ENCODE assay signal across 13 cellular contexts in genomic region chr9:4126184-4126865, GRCh38.
DNase-seq lines count a peak whose midpoint lies in the region; ATAC-seq, FAIRE-seq and TF ChIP-seq lines count a peak whose summit lies in the region.
"Had no signal": no experiment of that assay in that cellular context is flagged by ENCODE, and none has a peak within 500 bp of the region (broad histone marks: within the 10 kb centered on the region; RNA-seq: fewer than 3 reads in every experiment).

No MANE protein-coding gene starts in this region.

- peaks cover 1% of the 10 kb centered on the region for H3K36me3 ChIP-seq in fibroblast of lung (ENCODE audit: control insufficient read depth, insufficient read depth, low read length)
- no peaks in the 10 kb centered on the region for H3K36me3 ChIP-seq in pancreas

- H3K4me1 Mint-ChIP-seq in activated naive CD8-positive, alpha-beta T cell treated with anti-CD3 and anti-CD28 coated beads, Interleukin-2, amount 50 U/mL, for 24 hours: peaks cover 7% of the 10 kb centered on the region

- H3K36me3 Mint-ChIP-seq in activated naive CD8-positive, alpha-beta T cell treated with anti-CD3 and anti-CD28 coated beads, Interleukin-2, amount 50 U/mL, for 24 hours (ENCODE audit: low read depth): peaks cover 4% of the 10 kb centered on the region

- intact Hi-C loops in pancreas (cut with DNase I): no loop called here

- no peak overlapping the region for H3K9ac ChIP-seq in fibroblast of lung (ENCODE audit: insufficient read depth, low read length)

- H2AFZ ChIP-seq in fibroblast of lung (ENCODE audit: low read length): no peak overlapping the region

- H3K27me3 ChIP-seq in fibroblast of lung (ENCODE audit: control insufficient read depth, insufficient read depth, low read length) (no peaks in the 10 kb centered on the region), pancreas (no peaks in the 10 kb centered on the region)

- 45 to 52% methylated on average over 2 of the region's 2 CpGs for WGBS in pancreas, 2 donors

- H3K27ac ChIP-seq in fibroblast of lung (ENCODE audit: insufficient read depth, low read length) (peak overlapping the region; percentile 70), pancreas (peak overlapping the region in 2 of 4 donors; percentile 22 to 46)

- H3K4me3 ChIP-seq in fibroblast of lung (replicated peaks in 1 of 4; ENCODE audit: control extremely low read depth in 1 of 4, insufficient read depth in 1 of 4, low read depth in 3 of 4, low read length in 4 of 4) (no peak overlapping the region), pancreas (no peak overlapping the region)

- no peaks in the 10 kb centered on the region for H4K20me1 ChIP-seq in fibroblast of lung (ENCODE audit: control insufficient read depth, extremely low read depth, insufficient read depth, low read length)

- H3K27ac Mint-ChIP-seq in activated naive CD8-positive, alpha-beta T cell treated with anti-CD3 and anti-CD28 coated beads, Interleukin-2, amount 50 U/mL, for 24 hours: no peak overlapping the region
- H3K27ac Mint-ChIP-seq: dendritic cell treated with granulocyte-macrophage colony-stimulating factor and Interleukin-4, amounts not matched to agents 40 ng/mL and 50 ng/mL, for 4 days; nephron progenitor cell had no signal

- peak; percentile 88 for DNase-seq in ELR (ENCODE audit: low read depth)
- peak; percentile 81 for DNase-seq in RCC 7860 (ENCODE audit: low spot score)
- DNase-seq in fibroblast of lung (ENCODE audit: low read depth in 2 of 2): peak; percentile 63 to 91
- DNase-seq in pancreas: no peak
- DNase-seq in OCI-M2 (lab: John Stamatoyannopoulos, UW; ENCODE audit: unreplicated experiment): no peak
- no peak for DNase-seq in activated naive CD8-positive, alpha-beta T cell treated with anti-CD3 and anti-CD28 coated beads, Interleukin-2, amount 50 U/mL, for 24 hours
- DNase-seq in GDM1 (lab: John Stamatoyannopoulos, UW): no peak
- DNase-seq: DMS153; NCI-H2029; nephron progenitor cell; stimulated activated naive CD4-positive, alpha-beta T cell had no signal

- H3K9me3 ChIP-seq in fibroblast of lung (ENCODE audit: control insufficient read depth, insufficient read depth, low read depth, low read length) (no peaks in the 10 kb centered on the region), pancreas (no peaks in the 10 kb centered on the region)

- no peak for TF ChIP-seq CTCF in fibroblast of lung (conservative IDR thresholded peaks at IDR 0.05 in 1 of 2, IDR thresholded peaks at IDR 0.05 in 1 of 2; ENCODE audit: low read depth in 1 of 2, low read length in 2 of 2)
- no peak for TF ChIP-seq CTCF in pancreas (IDR thresholded peaks at IDR 0.05)

- H3K27me3 Mint-ChIP-seq in activated naive CD8-positive, alpha-beta T cell treated with anti-CD3 and anti-CD28 coated beads, Interleukin-2, amount 50 U/mL, for 24 hours: no peaks in the 10 kb centered on the region
- H3K27me3 Mint-ChIP-seq: dendritic cell treated with granulocyte-macrophage colony-stimulating factor and Interleukin-4, amounts not matched to agents 40 ng/mL and 50 ng/mL, for 4 days had no signal

- peak; percentile 94 for FAIRE-seq in RCC 7860 (lab: Jason Lieb, UNC)
- no peak for FAIRE-seq in pancreas (lab: Jason Lieb, UNC)

- no peaks in the 10 kb centered on the region for H3K79me2 ChIP-seq in fibroblast of lung (ENCODE audit: control insufficient read depth, insufficient read depth, low read length)

- ATAC-seq in pancreas (peak in 3 of 4 donors; percentile 55 to 89 (median 82)), GM21529 (IDR thresholded peaks at IDR 0.05; ENCODE audit: unreplicated experiment) (no peak)
- no peak for ATAC-seq in activated naive CD8-positive, alpha-beta T cell treated with anti-CD3 and anti-CD28 coated beads, Interleukin-2, amount 50 U/mL, for 24 hours

- H3K4me1 ChIP-seq in fibroblast of lung (ENCODE audit: control insufficient read depth, extremely low read depth, insufficient read depth, low read length): peaks cover 5% of the 10 kb centered on the region
- peaks cover 0 to 9% (median 6%) of the 10 kb centered on the region in 3 donors for H3K4me1 ChIP-seq in pancreas

- H3K4me3 Mint-ChIP-seq in activated naive CD8-positive, alpha-beta T cell treated with anti-CD3 and anti-CD28 coated beads, Interleukin-2, amount 50 U/mL, for 24 hours: no peak overlapping the region
- H3K4me3 Mint-ChIP-seq: dendritic cell treated with granulocyte-macrophage colony-stimulating factor and Interleukin-4, amounts not matched to agents 40 ng/mL and 50 ng/mL, for 4 days; nephron progenitor cell had no signal

- peaks cover 8% of the 10 kb centered on the region for H3K9me3 Mint-ChIP-seq in activated naive CD8-positive, alpha-beta T cell treated with anti-CD3 and anti-CD28 coated beads, Interleukin-2, amount 50 U/mL, for 24 hours

- no peak overlapping the region for H3K4me2 ChIP-seq in fibroblast of lung (ENCODE audit: extremely low read depth, insufficient read depth, low read length)

Comparison
In these comparisons a context has a peak if more than half of its experiments do, and no peak if none do; other contexts are left out.
1. DNase-seq: peak in ELR (single experiment), RCC 7860 (single experiment) and fibroblast of lung (2 of 2); none in pancreas (0 of 6), OCI-M2 (single experiment), activated naive CD8-positive, alpha-beta T cell treated with anti-CD3 and anti-CD28 coated beads, Interleukin-2, amount 50 U/mL, for 24 hours (single experiment) and GDM1 (single experiment).
2. ATAC-seq: peak in pancreas (3 of 4); none in activated naive CD8-positive, alpha-beta T cell treated with anti-CD3 and anti-CD28 coated beads, Interleukin-2, amount 50 U/mL, for 24 hours (single experiment) and GM21529 (single experiment).